1 cellular context compared by ENCODE assay signal in the genomic region with DNA sequence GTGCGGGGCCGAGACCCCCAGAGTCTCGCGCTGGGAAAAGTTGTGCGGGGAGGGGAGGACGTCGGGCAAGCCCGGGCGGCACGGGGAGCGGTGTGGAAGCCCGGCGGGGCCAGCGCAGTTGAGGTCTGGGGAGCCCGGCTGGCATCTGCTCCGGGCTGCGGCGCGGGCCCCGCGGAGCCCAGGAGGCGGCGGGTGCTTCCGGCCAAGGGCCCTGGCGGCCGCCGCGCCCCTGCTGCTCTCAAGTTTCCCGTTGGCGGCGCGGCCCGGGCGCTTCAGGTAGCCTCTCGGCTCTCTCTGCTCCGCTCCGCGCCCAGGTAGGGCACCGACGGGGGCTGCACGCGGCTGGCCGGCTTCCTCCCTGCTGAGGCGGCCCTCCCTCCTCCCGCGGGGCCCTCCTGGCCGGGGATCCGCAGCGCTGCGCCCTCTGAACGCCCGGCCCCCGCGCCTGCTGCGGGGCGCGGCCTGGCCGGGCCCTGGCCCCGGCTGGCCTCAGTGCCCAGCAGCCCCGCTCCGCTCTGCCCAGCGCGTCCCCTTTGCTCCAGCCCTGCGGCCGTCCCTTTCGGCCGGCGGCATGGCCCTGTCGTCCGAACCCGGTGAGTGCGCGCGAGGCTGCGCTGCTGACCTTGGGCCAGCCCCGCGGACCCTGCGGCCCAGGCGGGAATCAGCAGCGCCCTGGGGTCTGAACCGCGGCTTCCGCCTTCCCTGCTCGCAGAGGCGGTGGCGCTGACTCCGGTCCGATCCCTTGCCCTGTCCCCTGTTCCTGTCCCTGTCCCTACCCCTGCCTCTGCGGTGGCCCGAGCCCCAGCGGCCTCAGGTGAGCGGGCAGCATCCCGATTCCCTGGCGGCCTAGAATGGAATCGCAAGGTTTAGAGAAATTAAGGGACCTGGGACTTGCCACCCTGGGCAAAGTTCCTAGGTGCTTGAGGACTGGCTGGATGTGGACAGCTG.
TF ChIP-seq lines count a peak whose summit lies in the region.

No MANE protein-coding gene starts in this region.

TF ChIP-seq in HepG2, 621 proteins besides CTCF, POLR2A, EP300 and RAD21 (continued from another document and continues in another):
- TF ChIP-seq, protein P1, sequence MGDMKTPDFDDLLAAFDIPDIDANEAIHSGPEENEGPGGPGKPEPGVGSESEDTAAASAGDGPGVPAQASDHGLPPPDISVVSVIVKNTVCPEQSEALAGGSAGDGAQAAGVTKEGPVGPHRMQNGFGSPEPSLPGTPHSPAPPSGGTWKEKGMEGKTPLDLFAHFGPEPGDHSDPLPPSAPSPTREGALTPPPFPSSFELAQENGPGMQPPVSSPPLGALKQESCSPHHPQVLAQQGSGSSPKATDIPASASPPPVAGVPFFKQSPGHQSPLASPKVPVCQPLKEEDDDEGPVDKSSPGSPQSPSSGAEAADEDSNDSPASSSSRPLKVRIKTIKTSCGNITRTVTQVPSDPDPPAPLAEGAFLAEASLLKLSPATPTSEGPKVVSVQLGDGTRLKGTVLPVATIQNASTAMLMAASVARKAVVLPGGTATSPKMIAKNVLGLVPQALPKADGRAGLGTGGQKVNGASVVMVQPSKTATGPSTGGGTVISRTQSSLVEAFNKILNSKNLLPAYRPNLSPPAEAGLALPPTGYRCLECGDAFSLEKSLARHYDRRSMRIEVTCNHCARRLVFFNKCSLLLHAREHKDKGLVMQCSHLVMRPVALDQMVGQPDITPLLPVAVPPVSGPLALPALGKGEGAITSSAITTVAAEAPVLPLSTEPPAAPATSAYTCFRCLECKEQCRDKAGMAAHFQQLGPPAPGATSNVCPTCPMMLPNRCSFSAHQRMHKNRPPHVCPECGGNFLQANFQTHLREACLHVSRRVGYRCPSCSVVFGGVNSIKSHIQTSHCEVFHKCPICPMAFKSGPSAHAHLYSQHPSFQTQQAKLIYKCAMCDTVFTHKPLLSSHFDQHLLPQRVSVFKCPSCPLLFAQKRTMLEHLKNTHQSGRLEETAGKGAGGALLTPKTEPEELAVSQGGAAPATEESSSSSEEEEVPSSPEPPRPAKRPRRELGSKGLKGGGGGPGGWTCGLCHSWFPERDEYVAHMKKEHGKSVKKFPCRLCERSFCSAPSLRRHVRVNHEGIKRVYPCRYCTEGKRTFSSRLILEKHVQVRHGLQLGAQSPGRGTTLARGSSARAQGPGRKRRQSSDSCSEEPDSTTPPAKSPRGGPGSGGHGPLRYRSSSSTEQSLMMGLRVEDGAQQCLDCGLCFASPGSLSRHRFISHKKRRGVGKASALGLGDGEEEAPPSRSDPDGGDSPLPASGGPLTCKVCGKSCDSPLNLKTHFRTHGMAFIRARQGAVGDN (CRISPR knock-in tag; IDR thresholded peaks at IDR 0.05), result peak; percentile 59
- TF ChIP-seq MTF2 (CRISPR knock-in tag; IDR thresholded peaks at IDR 0.05; ENCODE audit: borderline replicate concordance) (peak; percentile 74; the same call in 1 of the 2 replicates), TRIM24 (CRISPR knock-in tag; IDR thresholded peaks at IDR 0.05) (no peak), HMGA1 (CRISPR knock-in tag; conservative IDR thresholded peaks at IDR 0.05) (no peak), ZNF510 (CRISPR knock-in tag; IDR thresholded peaks at IDR 0.05; ENCODE audit: low read depth) (no peak), SIN3B (IDR thresholded peaks at IDR 0.05; ENCODE audit: low read length) (no peak), WIZ (CRISPR knock-in tag; IDR thresholded peaks at IDR 0.05) (no peak), PRMT3 (CRISPR knock-in tag; IDR thresholded peaks at IDR 0.05; ENCODE audit: borderline replicate concordance, low read depth) (no peak), ZNF672 (CRISPR knock-in tag; IDR thresholded peaks at IDR 0.05) (no peak), CHD2 (IDR thresholded peaks at IDR 0.05; ENCODE audit: low read depth, low read length) (no peak), ZNF34 (CRISPR knock-in tag; IDR thresholded peaks at IDR 0.05; ENCODE audit: borderline replicate concordance) (no peak), ZBTB7B (CRISPR knock-in tag; IDR thresholded peaks at IDR 0.05) (0 out of 2 replicates have a peak, but pooled peaks have one; percentile 54), HMG20B (CRISPR knock-in tag; conservative IDR thresholded peaks at IDR 0.05) (no peak), HOXA3 (CRISPR knock-in tag; IDR thresholded peaks at IDR 0.05) (peak; percentile 17; the same call in 1 of the 2 replicates), TOE1 (CRISPR knock-in tag; IDR thresholded peaks at IDR 0.05) (no peak), ZNF652 (CRISPR knock-in tag; IDR thresholded peaks at IDR 0.05; ENCODE audit: borderline replicate concordance, low read depth) (no peak), ZNF136 (CRISPR knock-in tag; IDR thresholded peaks at IDR 0.05; ENCODE audit: low read depth) (no peak), HNF4A (CRISPR knock-in tag; IDR thresholded peaks at IDR 0.05) (0 out of 2 replicates have a peak, but pooled peaks have one; percentile 9), ARNTL (CRISPR knock-in tag; IDR thresholded peaks at IDR 0.05) (no peak), ZNF747 (CRISPR knock-in tag; IDR thresholded peaks at IDR 0.05; ENCODE audit: borderline replicate concordance) (no peak), ZNF354B (CRISPR knock-in tag; IDR thresholded peaks at IDR 0.05) (no peak), EED (CRISPR knock-in tag; IDR thresholded peaks at IDR 0.05) (0 out of 2 replicates have a peak, but pooled peaks have one; percentile 45), FOXC1 (CRISPR knock-in tag; IDR thresholded peaks at IDR 0.05; ENCODE audit: borderline replicate concordance) (no peak), NCOA1 (CRISPR knock-in tag; IDR thresholded peaks at IDR 0.05) (no peak), RFX5 (IDR thresholded peaks at IDR 0.05; ENCODE audit: low read depth, low read length) (no peak), ZNF563 (CRISPR knock-in tag; IDR thresholded peaks at IDR 0.05) (no peak), ZNF232 (CRISPR knock-in tag; IDR thresholded peaks at IDR 0.05; ENCODE audit: borderline replicate concordance) (no peak), FOXJ3 (CRISPR knock-in tag; IDR thresholded peaks at IDR 0.05; ENCODE audit: borderline replicate concordance) (no peak), ZFYVE20 (CRISPR knock-in tag; IDR thresholded peaks at IDR 0.05; ENCODE audit: borderline replicate concordance, low read depth) (no peak), MYC (CRISPR knock-in tag; IDR thresholded peaks at IDR 0.05; ENCODE audit: borderline replicate concordance) (peak; percentile 35; the same call in 1 of the 2 replicates), ZNF841 (CRISPR knock-in tag; IDR thresholded peaks at IDR 0.05; ENCODE audit: borderline replicate concordance) (no peak), ZNF761 (CRISPR knock-in tag; conservative IDR thresholded peaks at IDR 0.05) (no peak), ZNF552 (CRISPR knock-in tag; IDR thresholded peaks at IDR 0.05; ENCODE audit: borderline replicate concordance) (no peak)
- TF ChIP-seq, protein P2, sequence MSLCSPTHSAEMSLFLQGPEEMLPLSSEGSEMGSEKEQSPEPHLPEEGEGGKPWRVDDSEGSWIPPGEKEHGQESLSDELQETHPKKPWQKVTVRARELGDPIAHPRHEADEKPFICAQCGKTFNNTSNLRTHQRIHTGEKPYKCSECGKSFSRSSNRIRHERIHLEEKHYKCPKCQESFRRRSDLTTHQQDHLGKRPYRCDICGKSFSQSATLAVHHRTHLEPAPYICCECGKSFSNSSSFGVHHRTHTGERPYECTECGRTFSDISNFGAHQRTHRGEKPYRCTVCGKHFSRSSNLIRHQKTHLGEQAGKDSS (CRISPR knock-in tag; IDR thresholded peaks at IDR 0.05; ENCODE audit: borderline replicate concordance, low read depth), result no peak
- TF ChIP-seq, protein P3, sequence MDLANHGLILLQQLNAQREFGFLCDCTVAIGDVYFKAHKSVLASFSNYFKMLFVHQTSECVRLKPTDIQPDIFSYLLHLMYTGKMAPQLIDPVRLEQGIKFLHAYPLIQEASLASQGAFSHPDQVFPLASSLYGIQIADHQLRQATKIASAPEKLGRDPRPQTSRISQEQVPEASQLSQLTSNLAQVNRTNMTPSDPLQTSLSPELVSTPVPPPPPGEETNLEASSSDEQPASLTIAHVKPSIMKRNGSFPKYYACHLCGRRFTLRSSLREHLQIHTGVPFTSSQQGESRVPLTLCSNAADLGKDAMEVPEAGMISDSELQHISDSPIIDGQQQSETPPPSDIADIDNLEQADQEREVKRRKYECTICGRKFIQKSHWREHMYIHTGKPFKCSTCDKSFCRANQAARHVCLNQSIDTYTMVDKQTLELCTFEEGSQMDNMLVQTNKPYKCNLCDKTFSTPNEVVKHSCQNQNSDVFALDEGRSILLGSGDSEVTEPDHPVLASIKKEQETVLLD (CRISPR knock-in tag; IDR thresholded peaks at IDR 0.05; ENCODE audit: low read depth), result no peak
- TF ChIP-seq, protein P4, sequence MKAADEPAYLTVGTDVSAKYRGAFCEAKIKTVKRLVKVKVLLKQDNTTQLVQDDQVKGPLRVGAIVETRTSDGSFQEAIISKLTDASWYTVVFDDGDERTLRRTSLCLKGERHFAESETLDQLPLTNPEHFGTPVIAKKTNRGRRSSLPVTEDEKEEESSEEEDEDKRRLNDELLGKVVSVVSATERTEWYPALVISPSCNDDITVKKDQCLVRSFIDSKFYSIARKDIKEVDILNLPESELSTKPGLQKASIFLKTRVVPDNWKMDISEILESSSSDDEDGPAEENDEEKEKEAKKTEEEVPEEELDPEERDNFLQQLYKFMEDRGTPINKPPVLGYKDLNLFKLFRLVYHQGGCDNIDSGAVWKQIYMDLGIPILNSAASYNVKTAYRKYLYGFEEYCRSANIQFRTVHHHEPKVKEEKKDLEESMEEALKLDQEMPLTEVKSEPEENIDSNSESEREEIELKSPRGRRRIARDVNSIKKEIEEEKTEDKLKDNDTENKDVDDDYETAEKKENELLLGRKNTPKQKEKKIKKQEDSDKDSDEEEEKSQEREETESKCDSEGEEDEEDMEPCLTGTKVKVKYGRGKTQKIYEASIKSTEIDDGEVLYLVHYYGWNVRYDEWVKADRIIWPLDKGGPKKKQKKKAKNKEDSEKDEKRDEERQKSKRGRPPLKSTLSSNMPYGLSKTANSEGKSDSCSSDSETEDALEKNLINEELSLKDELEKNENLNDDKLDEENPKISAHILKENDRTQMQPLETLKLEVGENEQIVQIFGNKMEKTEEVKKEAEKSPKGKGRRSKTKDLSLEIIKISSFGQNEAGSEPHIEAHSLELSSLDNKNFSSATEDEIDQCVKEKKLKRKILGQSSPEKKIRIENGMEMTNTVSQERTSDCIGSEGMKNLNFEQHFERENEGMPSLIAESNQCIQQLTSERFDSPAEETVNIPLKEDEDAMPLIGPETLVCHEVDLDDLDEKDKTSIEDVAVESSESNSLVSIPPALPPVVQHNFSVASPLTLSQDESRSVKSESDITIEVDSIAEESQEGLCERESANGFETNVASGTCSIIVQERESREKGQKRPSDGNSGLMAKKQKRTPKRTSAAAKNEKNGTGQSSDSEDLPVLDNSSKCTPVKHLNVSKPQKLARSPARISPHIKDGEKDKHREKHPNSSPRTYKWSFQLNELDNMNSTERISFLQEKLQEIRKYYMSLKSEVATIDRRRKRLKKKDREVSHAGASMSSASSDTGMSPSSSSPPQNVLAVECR (CRISPR knock-in tag; IDR thresholded peaks at IDR 0.05; ENCODE audit: borderline replicate concordance), result no peak
- TF ChIP-seq, protein P5, sequence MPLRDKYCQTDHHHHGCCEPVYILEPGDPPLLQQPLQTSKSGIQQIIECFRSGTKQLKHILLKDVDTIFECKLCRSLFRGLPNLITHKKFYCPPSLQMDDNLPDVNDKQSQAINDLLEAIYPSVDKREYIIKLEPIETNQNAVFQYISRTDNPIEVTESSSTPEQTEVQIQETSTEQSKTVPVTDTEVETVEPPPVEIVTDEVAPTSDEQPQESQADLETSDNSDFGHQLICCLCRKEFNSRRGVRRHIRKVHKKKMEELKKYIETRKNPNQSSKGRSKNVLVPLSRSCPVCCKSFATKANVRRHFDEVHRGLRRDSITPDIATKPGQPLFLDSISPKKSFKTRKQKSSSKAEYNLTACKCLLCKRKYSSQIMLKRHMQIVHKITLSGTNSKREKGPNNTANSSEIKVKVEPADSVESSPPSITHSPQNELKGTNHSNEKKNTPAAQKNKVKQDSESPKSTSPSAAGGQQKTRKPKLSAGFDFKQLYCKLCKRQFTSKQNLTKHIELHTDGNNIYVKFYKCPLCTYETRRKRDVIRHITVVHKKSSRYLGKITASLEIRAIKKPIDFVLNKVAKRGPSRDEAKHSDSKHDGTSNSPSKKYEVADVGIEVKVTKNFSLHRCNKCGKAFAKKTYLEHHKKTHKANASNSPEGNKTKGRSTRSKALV (CRISPR knock-in tag; IDR thresholded peaks at IDR 0.05), result peak; percentile 56; the same call in 1 of the 2 replicates
- TF ChIP-seq, protein P6, sequence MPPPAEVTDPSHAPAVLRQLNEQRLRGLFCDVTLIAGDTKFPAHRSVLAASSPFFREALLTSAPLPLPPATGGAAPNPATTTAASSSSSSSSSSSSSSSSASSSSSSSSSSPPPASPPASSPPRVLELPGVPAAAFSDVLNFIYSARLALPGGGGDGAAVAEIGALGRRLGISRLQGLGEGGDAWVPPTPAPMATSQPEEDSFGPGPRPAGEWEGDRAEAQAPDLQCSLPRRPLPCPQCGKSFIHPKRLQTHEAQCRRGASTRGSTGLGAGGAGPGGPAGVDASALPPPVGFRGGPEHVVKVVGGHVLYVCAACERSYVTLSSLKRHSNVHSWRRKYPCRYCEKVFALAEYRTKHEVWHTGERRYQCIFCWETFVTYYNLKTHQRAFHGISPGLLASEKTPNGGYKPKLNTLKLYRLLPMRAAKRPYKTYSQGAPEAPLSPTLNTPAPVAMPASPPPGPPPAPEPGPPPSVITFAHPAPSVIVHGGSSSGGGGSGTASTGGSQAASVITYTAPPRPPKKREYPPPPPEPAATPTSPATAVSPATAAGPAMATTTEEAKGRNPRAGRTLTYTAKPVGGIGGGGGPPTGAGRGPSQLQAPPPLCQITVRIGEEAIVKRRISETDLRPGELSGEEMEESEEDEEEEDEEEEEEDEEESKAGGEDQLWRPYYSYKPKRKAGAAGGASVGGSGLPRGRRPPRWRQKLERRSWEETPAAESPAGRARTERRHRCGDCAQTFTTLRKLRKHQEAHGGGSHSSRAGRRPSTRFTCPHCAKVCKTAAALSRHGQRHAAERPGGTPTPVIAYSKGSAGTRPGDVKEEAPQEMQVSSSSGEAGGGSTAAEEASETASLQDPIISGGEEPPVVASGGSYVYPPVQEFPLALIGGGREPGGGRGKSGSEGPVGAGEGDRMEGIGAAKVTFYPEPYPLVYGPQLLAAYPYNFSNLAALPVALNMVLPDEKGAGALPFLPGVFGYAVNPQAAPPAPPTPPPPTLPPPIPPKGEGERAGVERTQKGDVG (CRISPR knock-in tag; IDR thresholded peaks at IDR 0.05; ENCODE audit: borderline replicate concordance), result no peak
